In genomic region chr2:3073196-3073595, GRCh38 we compare ENCODE assay signal across 17 cellular contexts.
DNase-seq lines count a peak whose midpoint lies in the region.
"Had no signal": no experiment of that assay in that cellular context is flagged by ENCODE, and none has a peak within 500 bp of the region (broad histone marks: within the 10 kb centered on the region; RNA-seq: fewer than 3 reads in every experiment).

No MANE protein-coding gene starts in this region.

- H3K4me1 Mint-ChIP-seq in activated CD4-positive, alpha-beta T cell treated with anti-CD3 and anti-CD28 coated beads, Interleukin-2, amount 10 ng/mL, durations not matched to agents 24 days and 14 days = no peaks in the 10 kb centered on the region

- no peaks in the 10 kb centered on the region for H3K36me3 Mint-ChIP-seq in activated CD4-positive, alpha-beta T cell treated with anti-CD3 and anti-CD28 coated beads, Interleukin-2, amount 10 ng/mL, durations not matched to agents 24 days and 14 days (ENCODE audit: low read depth)

- no peak overlapping the region for H3K4me3 Mint-ChIP-seq in activated CD4-positive, alpha-beta T cell treated with anti-CD3 and anti-CD28 coated beads, Interleukin-2, amount 10 ng/mL, durations not matched to agents 24 days and 14 days

- DNase-seq in NCI-H1092 treated with DMSO at 0.1 percent for 48 hours (lab: John Stamatoyannopoulos, UW) (peak; percentile 16), NCI-H1092 (lab: John Stamatoyannopoulos, UW) (no peak), head of caudate nucleus (peak in 28 of 42 donors; percentile 23 to 78 (median 46)), T1000 (lab: John Stamatoyannopoulos, UW) (no peak), mesenteric fat pad (ENCODE audit: low spot score) (no peak), OCI-M2 (lab: John Stamatoyannopoulos, UW; ENCODE audit: unreplicated experiment) (no peak)
- DNase-seq in activated CD4-positive, alpha-beta T cell treated with anti-CD3 and anti-CD28 coated beads, Interleukin-2, amount 10 ng/mL, durations not matched to agents 24 days and 14 days = peak; percentile 50
- DNase-seq in activated CD4-positive, alpha-beta T cell treated with anti-CD3 and anti-CD28 coated beads for 1 hour = no peak
- DNase-seq: 8988T; C1 segment of cervical spinal cord; DMS 273 treated with DMSO at 0.1 percent for 48 hours; KG1; NCI-H187; NCI-H526 treated with DMSO at 0.1 percent for 48 hours; NK-92 treated with Interleukin-12 subunit alpha and Interleukin-12 subunit beta, amount 100 ng/mL, for 24 hours; OCI-M1; SJCRH30 had no signal

- H3K27me3 Mint-ChIP-seq in activated CD4-positive, alpha-beta T cell treated with anti-CD3 and anti-CD28 coated beads, Interleukin-2, amount 10 ng/mL, durations not matched to agents 24 days and 14 days = no peaks in the 10 kb centered on the region

- intact Hi-C loops in activated CD4-positive, alpha-beta T cell treated with anti-CD3 and anti-CD28 coated beads, Interleukin-2, amount 10 ng/mL, durations not matched to agents 24 days and 14 days (cut with micrococcal nuclease) = no loop called here
- intact Hi-C loops in head of caudate nucleus (cut with DNase I) = no loop called here

- no peaks in the 10 kb centered on the region for H3K9me3 Mint-ChIP-seq in activated CD4-positive, alpha-beta T cell treated with anti-CD3 and anti-CD28 coated beads, Interleukin-2, amount 10 ng/mL, durations not matched to agents 24 days and 14 days

- no peak overlapping the region for H3K27ac Mint-ChIP-seq in activated CD4-positive, alpha-beta T cell treated with anti-CD3 and anti-CD28 coated beads, Interleukin-2, amount 10 ng/mL, durations not matched to agents 24 days and 14 days

Comparison
In these comparisons a context has a peak if more than half of its experiments do, and no peak if none do; other contexts are left out.
1. DNase-seq: peak in NCI-H1092 treated with DMSO at 0.1 percent for 48 hours (single experiment), activated CD4-positive, alpha-beta T cell treated with anti-CD3 and anti-CD28 coated beads, Interleukin-2, amount 10 ng/mL, durations not matched to agents 24 days and 14 days (single experiment) and head of caudate nucleus (28 of 42); none in NCI-H1092 (single experiment), activated CD4-positive, alpha-beta T cell treated with anti-CD3 and anti-CD28 coated beads for 1 hour (single experiment), T1000 (single experiment), mesenteric fat pad (single experiment) and OCI-M2 (single experiment).